11 cellular contexts compared by ENCODE assay signal in genomic region chr14:53715390-53715730, GRCh38.
DNase-seq lines count a peak whose midpoint lies in the region; ATAC-seq and TF ChIP-seq lines count a peak whose summit lies in the region.
"Had no signal": no experiment of that assay in that cellular context is flagged by ENCODE, and none has a peak within 500 bp of the region (broad histone marks: within the 10 kb centered on the region; RNA-seq: fewer than 3 reads in every experiment).

No MANE protein-coding gene starts in this region.

- no peak overlapping the region for H3K27ac Mint-ChIP-seq in CD4-positive, alpha-beta T cell
- H3K27ac Mint-ChIP-seq in CD8-positive, alpha-beta memory T cell, result no peak overlapping the region

- peaks cover 0 to 3% of the 10 kb centered on the region in 2 donors for H3K4me1 ChIP-seq in neuronal stem cell (ENCODE audit: control insufficient read depth in 2 of 2, insufficient read depth in 1 of 2, low read depth in 1 of 2, low read length in 2 of 2)
- no peaks in the 10 kb centered on the region for H3K4me1 ChIP-seq in CD8-positive, alpha-beta memory T cell (ENCODE audit: insufficient read depth, low read length)

- H3K4me3 ChIP-seq in AG09309 (ENCODE audit: control insufficient read depth, low read depth, low read length), result no peak overlapping the region
- H3K4me3 ChIP-seq in fibroblast of villous mesenchyme (ENCODE audit: low read depth, low read length), result no peak overlapping the region
- no peak overlapping the region for H3K4me3 ChIP-seq in neuronal stem cell (ENCODE audit: low read length in 2 of 2)
- no peak overlapping the region for H3K4me3 ChIP-seq in CD8-positive, alpha-beta memory T cell (ENCODE audit: low read length)
- H3K4me3 ChIP-seq: BLaER1 had no signal

- TF ChIP-seq CTCF in AG09309 (IDR thresholded peaks at IDR 0.05; ENCODE audit: control insufficient read depth, insufficient read depth, low read depth, low read length, missing control alignments), result no peak
- TF ChIP-seq CTCF in fibroblast of villous mesenchyme (IDR thresholded peaks at IDR 0.05; ENCODE audit: insufficient read depth, low read depth, low read length), result no peak
- no peak for TF ChIP-seq CTCF in CD4-positive, alpha-beta T cell (IDR thresholded peaks at IDR 0.05)

- no peak overlapping the region for H3K23ac ChIP-seq in neuronal stem cell (ENCODE audit: low read depth, low read length, poor library complexity)

- DNase-seq in AG09309 (ENCODE audit: low read depth), result peak; percentile 14
- DNase-seq in SW480 (ENCODE audit: low spot score), result peak; percentile 57
- peak; percentile 49 for DNase-seq in fibroblast of villous mesenchyme (ENCODE audit: low read depth)
- no peak for DNase-seq in neuronal stem cell (ENCODE audit: low spot score)
- no peak for DNase-seq in CD4-positive, alpha-beta T cell
- no peak for DNase-seq in CD8-positive, alpha-beta memory T cell
- DNase-seq in stimulated activated CD4-positive, alpha-beta T cell treated with anti-CD3 and anti-CD28 coated beads, Interleukin-2, amount 100 ng/mL, for 24 hours, result no peak
- DNase-seq: hippocampal formation, NCI-H2171 treated with DMSO at 0.1 percent for 48 hours had no signal

- no peak overlapping the region for H2BK120ac ChIP-seq in neuronal stem cell (ENCODE audit: low read depth, low read length)

- no peak overlapping the region for H3K18ac ChIP-seq in neuronal stem cell (ENCODE audit: low read length)

- no peak overlapping the region for H3K4me2 ChIP-seq in neuronal stem cell (ENCODE audit: insufficient read depth, low read length, poor library complexity, severe bottlenecking)
- H3K4me2 ChIP-seq: BLaER1 had no signal

- H3K27me3 ChIP-seq in neuronal stem cell (ENCODE audit: control insufficient read depth in 3 of 3, insufficient read depth in 3 of 3, low read depth in 1 of 3, low read length in 3 of 3), result peaks cover 0 to 6% (median 0%) of the 10 kb centered on the region in 3 experiments
- no peaks in the 10 kb centered on the region for H3K27me3 ChIP-seq in CD4-positive, alpha-beta T cell (ENCODE audit: control insufficient read depth, insufficient read depth, low read length)
- H3K27me3 ChIP-seq in CD8-positive, alpha-beta memory T cell (ENCODE audit: insufficient read depth, low read length, poor library complexity, severe bottlenecking), result no peaks in the 10 kb centered on the region
- H3K27me3 ChIP-seq: BLaER1 had no signal

- no peak overlapping the region for H2AK5ac ChIP-seq in neuronal stem cell (ENCODE audit: low read depth, low read length)

- peak overlapping the region; percentile 21 for H2AFZ ChIP-seq in neuronal stem cell (ENCODE audit: low read length)

- no peak overlapping the region for H2BK12ac ChIP-seq in neuronal stem cell (ENCODE audit: low read length)

- H3K4ac ChIP-seq in neuronal stem cell (ENCODE audit: low read length), result no peak overlapping the region

- intact Hi-C loops in CD4-positive, alpha-beta T cell (cut with DNase I, micrococcal nuclease), result no loop called here

- no peaks in the 10 kb centered on the region for H3K79me1 ChIP-seq in neuronal stem cell (ENCODE audit: low read depth, low read length)

- CTCF ChIA-PET in CD4-positive, alpha-beta T cell (lab: Charles Lee), result no interaction called here
- CTCF ChIA-PET in CD8-positive, alpha-beta memory T cell (lab: Charles Lee), result no interaction called here

- no peak overlapping the region for H3K9ac ChIP-seq in neuronal stem cell (ENCODE audit: low read depth, low read length, poor library complexity)
- H3K9ac ChIP-seq: BLaER1 had no signal

- no peaks in the 10 kb centered on the region for H3K36me3 ChIP-seq in neuronal stem cell (replicated peaks in 1 of 2; ENCODE audit: control insufficient read depth in 2 of 2, insufficient read depth in 2 of 2, low read length in 2 of 2)
- no peaks in the 10 kb centered on the region for H3K36me3 ChIP-seq in CD8-positive, alpha-beta memory T cell (ENCODE audit: insufficient read depth, low read length)
- H3K36me3 ChIP-seq: BLaER1 had no signal

- no peak overlapping the region for H3K4me3 Mint-ChIP-seq in CD4-positive, alpha-beta T cell
- no peak overlapping the region for H3K4me3 Mint-ChIP-seq in CD8-positive, alpha-beta memory T cell

- H3K27ac ChIP-seq in neuronal stem cell (replicated peaks; ENCODE audit: low read length), result no peak overlapping the region
- H3K27ac ChIP-seq in CD4-positive, alpha-beta T cell (ENCODE audit: low read depth, low read length), result no peak overlapping the region
- no peak overlapping the region for H3K27ac ChIP-seq in CD8-positive, alpha-beta memory T cell (ENCODE audit: low read depth, low read length)
- H3K27ac ChIP-seq: BLaER1 had no signal

- H3K4me1 Mint-ChIP-seq in CD4-positive, alpha-beta T cell (ENCODE audit: low read depth), result no peaks in the 10 kb centered on the region
- no peaks in the 10 kb centered on the region for H3K4me1 Mint-ChIP-seq in CD8-positive, alpha-beta memory T cell

- POLR2A ChIA-PET in CD4-positive, alpha-beta T cell (lab: Charles Lee), result no interaction called here
- POLR2A ChIA-PET in CD8-positive, alpha-beta memory T cell (lab: Charles Lee), result no interaction called here

- no peak overlapping the region for H3K14ac ChIP-seq in neuronal stem cell (ENCODE audit: low read length)

- WGBS in neuronal stem cell (ENCODE audit: extremely low coverage in 2 of 2, insufficient read length in 2 of 2, insufficient replicate concordance in 1 of 2), 2 donors, result no CpG with 5 or more reads among the region's 1 CpG

- no peaks in the 10 kb centered on the region for H3K27me3 Mint-ChIP-seq in CD4-positive, alpha-beta T cell
- no peaks in the 10 kb centered on the region for H3K27me3 Mint-ChIP-seq in CD8-positive, alpha-beta memory T cell

- no peak overlapping the region for H2BK5ac ChIP-seq in neuronal stem cell (ENCODE audit: low read length)

- peaks cover 8% of the 10 kb centered on the region for H3K9me3 Mint-ChIP-seq in CD4-positive, alpha-beta T cell
- peaks cover 0 to 15% (median 7%) of the 10 kb centered on the region in 5 donors for H3K9me3 Mint-ChIP-seq in CD8-positive, alpha-beta memory T cell

- no peak for ATAC-seq in GM21529 (IDR thresholded peaks at IDR 0.05; ENCODE audit: unreplicated experiment)
- ATAC-seq in CD4-positive, alpha-beta T cell (ENCODE audit: poor library complexity), result no peak

- H2BK15ac ChIP-seq in neuronal stem cell (ENCODE audit: low read length), result no peak overlapping the region

- no peaks in the 10 kb centered on the region for H3K9me3 ChIP-seq in neuronal stem cell (replicated peaks in 1 of 2; ENCODE audit: control insufficient read depth in 2 of 2, insufficient read depth in 1 of 2, low read depth in 1 of 2, low read length in 2 of 2)
- no peaks in the 10 kb centered on the region for H3K9me3 ChIP-seq in CD4-positive, alpha-beta T cell (ENCODE audit: control insufficient read depth, low read length)
- H3K9me3 ChIP-seq in CD8-positive, alpha-beta memory T cell (ENCODE audit: low read length), result no peaks in the 10 kb centered on the region
- H3K9me3 ChIP-seq: BLaER1 had no signal

- H4K91ac ChIP-seq in neuronal stem cell (ENCODE audit: low read depth, low read length, poor library complexity), result no peak overlapping the region

- no peak overlapping the region for H4K8ac ChIP-seq in neuronal stem cell (ENCODE audit: low read depth, low read length)

- H3K36me3 Mint-ChIP-seq in CD4-positive, alpha-beta T cell (ENCODE audit: low read depth), result no peaks in the 10 kb centered on the region
- H3K36me3 Mint-ChIP-seq in CD8-positive, alpha-beta memory T cell, result no peaks in the 10 kb centered on the region

Comparison
In these comparisons a context has a peak if more than half of its experiments do, and no peak if none do; other contexts are left out.
1. DNase-seq: peak in AG09309 (single experiment), SW480 (single experiment) and fibroblast of villous mesenchyme (single experiment); none in neuronal stem cell (single experiment), CD4-positive, alpha-beta T cell (0 of 10), CD8-positive, alpha-beta memory T cell (0 of 5) and stimulated activated CD4-positive, alpha-beta T cell treated with anti-CD3 and anti-CD28 coated beads, Interleukin-2, amount 100 ng/mL, for 24 hours (0 of 2).